In genomic region chr11:130524132-130524790, GRCh38 we compare ENCODE assay signal across 18 cellular contexts.
A peak's percentile ranks its signal among the peaks of the same experiment; 100 is the strongest.
DNase-seq lines count a peak whose midpoint lies in the region; ATAC-seq, FAIRE-seq and TF ChIP-seq lines count a peak whose summit lies in the region.
"Had no signal": no experiment of that assay in that cellular context is flagged by ENCODE, and none has a peak within 500 bp of the region (broad histone marks: within the 10 kb centered on the region; RNA-seq: fewer than 3 reads in every experiment).

No MANE protein-coding gene starts in this region.

- no peak overlapping the region for H3K27ac ChIP-seq in H1 (ENCODE audit: low read depth, low read length)
- H3K27ac ChIP-seq in tibial artery = peak overlapping the region; percentile 86 to 91
- H3K27ac ChIP-seq in tibial nerve = peak overlapping the region in 2 of 4 donors; percentile 73 to 82
- H3K27ac ChIP-seq: RWPE1 had no signal

- no peaks in the 10 kb centered on the region for H4K20me1 ChIP-seq in H1 (replicated peaks in 1 of 2; ENCODE audit: control insufficient read depth in 1 of 2, insufficient read depth in 2 of 2, low read length in 2 of 2)

- DNase-seq in cardiac septum (ENCODE audit: low spot score) = peak; percentile 51
- no peak for DNase-seq in left cardiac atrium
- DNase-seq in H1 (ENCODE audit: low read depth in 1 of 2, low spot score in 2 of 2) = peak in 1 of 2 experiments; percentile 10
- no peak for DNase-seq in neural crest cell (ENCODE audit: low read depth, low spot score)
- DNase-seq in tibial artery = no peak
- no peak for DNase-seq in tibial nerve (ENCODE audit: low spot score in 2 of 2)
- no peak for DNase-seq in Ammon's horn (ENCODE audit: low spot score)
- DNase-seq: 8988T, C1 segment of cervical spinal cord, GDM1, KG1, NCI-H1436, NCI-H2029 treated with DMSO at 0.1 percent for 48 hours, NCI-H774 had no signal

- no peaks in the 10 kb centered on the region for H3K9me3 ChIP-seq in H1 (ENCODE audit: insufficient read depth in 2 of 2, low read depth in 1 of 2, low read length in 1 of 2)
- no peaks in the 10 kb centered on the region for H3K9me3 ChIP-seq in tibial artery
- H3K9me3 ChIP-seq in tibial nerve = no peaks in the 10 kb centered on the region

- H3K27me3 Mint-ChIP-seq in neural crest cell (ENCODE audit: low read depth) = peaks cover 2% of the 10 kb centered on the region

- no peak overlapping the region for H3K56ac ChIP-seq in H1 (replicated peaks; ENCODE audit: insufficient read length, low read depth, low read length)

- no peaks in the 10 kb centered on the region for H3K79me2 ChIP-seq in H1 (ENCODE audit: control insufficient read depth in 1 of 2, insufficient read depth in 2 of 2, low read length in 2 of 2)

- H3K36me3 Mint-ChIP-seq in neural crest cell (ENCODE audit: low read depth) = no peaks in the 10 kb centered on the region

- H4K5ac ChIP-seq in H1 (ENCODE audit: insufficient read length, low read depth, low read length) = no peak overlapping the region

- H2BK12ac ChIP-seq in H1 (ENCODE audit: low read depth, low read length) = 0 out of 2 replicates have a peak overlapping the region, but pooled peaks have one; percentile 93

- no peaks in the 10 kb centered on the region for H3K36me3 ChIP-seq in H1 (ENCODE audit: control insufficient read depth in 2 of 4, insufficient read depth in 4 of 4, low read length in 3 of 4)
- no peaks in the 10 kb centered on the region for H3K36me3 ChIP-seq in tibial artery
- H3K36me3 ChIP-seq in tibial nerve = no peaks in the 10 kb centered on the region

- ATAC-seq in left cardiac atrium = no peak
- no peak for ATAC-seq in HG03039 (IDR thresholded peaks at IDR 0.05; ENCODE audit: unreplicated experiment)
- ATAC-seq: GM12878, HCT116 had no signal

- H3K4me3 ChIP-seq in H1 (ENCODE audit: extremely low read depth in 1 of 4, insufficient read depth in 2 of 4, low read depth in 3 of 4, low read length in 4 of 4) = no peak overlapping the region
- no peak overlapping the region for H3K4me3 ChIP-seq in tibial artery
- no peak overlapping the region for H3K4me3 ChIP-seq in tibial nerve
- H3K4me3 ChIP-seq: GM12878 had no signal

- H3K4me2 ChIP-seq in H1 (ENCODE audit: insufficient read depth in 1 of 2, low read depth in 2 of 2, low read length in 2 of 2) = no peak overlapping the region; a peak in 1 of 4 replicates

- no peak for TF ChIP-seq RAD21 in H1 (IDR thresholded peaks at IDR 0.05 in 1 of 2, conservative IDR thresholded peaks at IDR 0.05 in 1 of 2; ENCODE audit: low read depth in 2 of 2, low read length in 2 of 2)

- H3K9me3 Mint-ChIP-seq in neural crest cell = no peaks in the 10 kb centered on the region

- no peak for FAIRE-seq in H1 (lab: Jason Lieb, UNC)
- FAIRE-seq: GM12878 had no signal

- H3K4me1 ChIP-seq in H1 (replicated peaks in 1 of 4; ENCODE audit: control insufficient read depth in 3 of 4, insufficient read depth in 4 of 4, low read length in 3 of 4) (peaks cover 5 to 15% (median 11%) of the 10 kb centered on the region in 4 experiments), tibial artery (peaks cover 11 to 51% (median 32%) of the 10 kb centered on the region in 4 donors), tibial nerve (peaks cover 0 to 40% (median 24%) of the 10 kb centered on the region in 4 donors)

- H2BK15ac ChIP-seq in H1 (ENCODE audit: low read length) = peak overlapping the region; percentile 1; the same call in 1 of the 2 replicates

- H3K23ac ChIP-seq in H1 (ENCODE audit: insufficient read length) = no peak overlapping the region

- no peaks in the 10 kb centered on the region for H3K79me1 ChIP-seq in H1 (ENCODE audit: low read depth, low read length)

- no peak for TF ChIP-seq EP300 in H1 (IDR thresholded peaks at IDR 0.05; ENCODE audit: borderline replicate concordance in 1 of 2, low read depth in 2 of 2, low read length in 2 of 2)
- no peak for TF ChIP-seq EP300 in tibial nerve (IDR thresholded peaks at IDR 0.05)

- H3K27me3 ChIP-seq in H1 (replicated peaks in 1 of 4; ENCODE audit: control insufficient read depth in 3 of 4, extremely low read depth in 1 of 4, insufficient read depth in 3 of 4, low read length in 3 of 4) (peaks cover 0 to 7% (median 1%) of the 10 kb centered on the region in 4 experiments; a peak in 2 of 7 replicates), tibial artery (no peaks in the 10 kb centered on the region), tibial nerve (no peaks in the 10 kb centered on the region)

- H3K4me1 Mint-ChIP-seq in neural crest cell = peaks cover 57% of the 10 kb centered on the region

- H3K27ac Mint-ChIP-seq in neural crest cell (ENCODE audit: unreplicated experiment) = peak overlapping the region; percentile 13

- H4K91ac ChIP-seq in H1 (replicated peaks; ENCODE audit: insufficient read length, low read length) = no peak overlapping the region

- no peak overlapping the region for H2AFZ ChIP-seq in H1 (ENCODE audit: low read length)

- TF ChIP-seq POLR2A in H1 (IDR thresholded peaks at IDR 0.05; ENCODE audit: control extremely low read depth in 1 of 2, low read depth in 2 of 2, low read length in 2 of 2) (no peak), tibial nerve (IDR thresholded peaks at IDR 0.05) (no peak)

- WGBS in H1 (ENCODE audit: extremely low coverage in 1 of 2, insufficient coverage in 1 of 2, insufficient read length in 1 of 2, insufficient replicate concordance in 2 of 2, low coverage in 1 of 2, low lambda C conversion rate in 2 of 2, missing lambda C conversion rate in 1 of 2), 2 experiments = 87 to 100% methylated on average over 1 to 8 of the region's 8 CpGs
- WGBS in tibial nerve, 2 donors = 90% methylated on average over 8 of the region's 8 CpGs

- POLR2A ChIA-PET in H1 (lab: Charles Lee; ENCODE audit: partially characterized antibody) = interaction anchor here (0.7 kb wide), 1 partner anchor 8 kb away, joined by 3 read pairs; no protein-coding TSS in a partner anchor

- no peak overlapping the region for H3K14ac ChIP-seq in H1 (ENCODE audit: insufficient read length)

- H2BK20ac ChIP-seq in H1 (ENCODE audit: low read length) = no peak overlapping the region

- H3K9ac ChIP-seq in H1 (replicated peaks in 1 of 4; ENCODE audit: extremely low read depth in 1 of 4, low read depth in 3 of 4, low read length in 3 of 4) = no peak overlapping the region

- H3K4ac ChIP-seq in H1 (replicated peaks; ENCODE audit: insufficient read length, low read depth, low read length) = no peak overlapping the region

- H3K18ac ChIP-seq in H1 (ENCODE audit: extremely low read depth, low read length) = no peak overlapping the region

- no peak for TF ChIP-seq CTCF in H1 (IDR thresholded peaks at IDR 0.05; ENCODE audit: control extremely low read depth in 1 of 3, insufficient read depth in 1 of 3, low read depth in 1 of 3, low read length in 3 of 3)
- no peak for TF ChIP-seq CTCF in neural crest cell (conservative IDR thresholded peaks at IDR 0.05)
- TF ChIP-seq CTCF in tibial artery (IDR thresholded peaks at IDR 0.05) = no peak
- TF ChIP-seq CTCF in tibial nerve (IDR thresholded peaks at IDR 0.05) = no peak

- H3K4me3 Mint-ChIP-seq in neural crest cell = no peak overlapping the region

- CTCF ChIA-PET in H1 (lab: Charles Lee; ENCODE audit: partially characterized antibody) = interaction anchor here (1.2 kb wide), 1 partner anchor 334 kb away, joined by 4 read pairs; no protein-coding TSS in a partner anchor

- H2AK5ac ChIP-seq in H1 (ENCODE audit: low read depth, low read length) = no peak overlapping the region

- no peak overlapping the region for H4K8ac ChIP-seq in H1 (ENCODE audit: extremely low read depth, insufficient read depth, low read length)

- no peaks in the 10 kb centered on the region; the same call in 1 of the 2 replicates for H3K23me2 ChIP-seq in H1 (ENCODE audit: low read depth, low read length)

- H2BK120ac ChIP-seq in H1 (replicated peaks; ENCODE audit: low read depth, low read length) = no peak overlapping the region

- intact Hi-C loops in cardiac septum (cut with DNase I) = loop anchor here (5.0 kb wide), 1 partner anchor 128 kb away; no protein-coding TSS in a partner anchor
- intact Hi-C loops in left cardiac atrium (cut with DNase I) = no loop called here
- intact Hi-C loops in tibial artery (cut with DNase I; ENCODE audit: low total_unique reads) = loop anchor here (10.0 kb wide), 1 partner anchor 151 kb away; no protein-coding TSS in a partner anchor

- 0 out of 2 replicates have a peak overlapping the region, but pooled peaks have one; percentile 27 for H2BK5ac ChIP-seq in H1 (ENCODE audit: low read depth, low read length)

TF ChIP-seq in H1, 55 proteins besides CTCF, POLR2A, EP300 and RAD21:
- TF ChIP-seq JUN (IDR thresholded peaks at IDR 0.05; ENCODE audit: low read depth, low read length) (no peak), TBP (IDR thresholded peaks at IDR 0.05; ENCODE audit: low read depth, low read length) (no peak), POLR2AphosphoS5 (IDR thresholded peaks at IDR 0.05; ENCODE audit: low read depth, low read length) (no peak)

Comparison
In these comparisons a context has a peak if more than half of its experiments do, and no peak if none do; other contexts are left out.
1. intact Hi-C loops: an anchor here in cardiac septum (5.0 kb wide) and tibial artery (10.0 kb wide); none called in left cardiac atrium.